Comparison of ENCODE assay signal across 15 cellular contexts in genomic region chr9:4327504-4328191, GRCh38. TPM values are rescaled to one million over a fixed set of nuclear protein-coding genes. Genes with fewer than 3 reads are reported as not detected.
DNase-seq lines count a peak whose midpoint lies in the region; ATAC-seq and TF ChIP-seq lines count a peak whose summit lies in the region.
"Had no signal": no experiment of that assay in that cellular context is flagged by ENCODE, and none has a peak within 500 bp of the region (broad histone marks: within the 10 kb centered on the region; RNA-seq: fewer than 3 reads in every experiment).

No MANE protein-coding gene starts in this region.

- H3K4me1 ChIP-seq in breast epithelium (no peaks in the 10 kb centered on the region), adipocyte (ENCODE audit: control insufficient read depth, insufficient read depth, low read length) (peaks cover 42% of the 10 kb centered on the region)
- H3K4me1 ChIP-seq: BE2C had no signal

- POLR2A ChIA-PET in MCF 10A (lab: Yijun Ruan, JAX), result no interaction called here

- TF ChIP-seq CTCF in MCF 10A (IDR thresholded peaks at IDR 0.05; ENCODE audit: unreplicated experiment), result no peak
- no peak for TF ChIP-seq CTCF in breast epithelium (IDR thresholded peaks at IDR 0.05)

- CTCF ChIA-PET in MCF 10A (lab: Yijun Ruan, JAX), result interaction anchor here (0.6 to 5.1 kb wide), 8 partner anchors 8 to 1129 kb away, joined by 3 to 37 read pairs (median 3); no protein-coding TSS in a partner anchor

- DNase-seq in MCF 10A (ENCODE audit: unreplicated experiment) (peak; percentile 33), breast epithelium (ENCODE audit: low spot score in 2 of 2) (no peak), adipocyte (ENCODE audit: low read depth) (peak; percentile 68), iris pigment epithelial cell (ENCODE audit: low read depth) (peak; percentile 77), SHP77 treated with DMSO at 0.1 percent for 48 hours (lab: John Stamatoyannopoulos, UW) (no peak), NCI-H2227 (lab: John Stamatoyannopoulos, UW; ENCODE audit: unreplicated experiment) (no peak)
- DNase-seq: activated naive CD8-positive, alpha-beta T cell treated with anti-CD3 and anti-CD28 coated beads, Interleukin-2, amount 50 U/mL, for 24 hours; BE2C; NCI-H510A; stimulated activated CD4-positive, alpha-beta T cell treated with anti-CD3 and anti-CD28 coated beads, Interleukin-15, amount 100 ng/mL, for 24 hours; SW 1271 had no signal

- TF ChIP-seq POLR2A in breast epithelium (IDR thresholded peaks at IDR 0.05), result no peak

- H3K36me3 ChIP-seq in breast epithelium (no peaks in the 10 kb centered on the region), adipocyte (ENCODE audit: control insufficient read depth, insufficient read depth, low read length, severe bottlenecking) (no peaks in the 10 kb centered on the region)
- H3K36me3 ChIP-seq: BE2C had no signal

- no peaks in the 10 kb centered on the region for H3K4me1 Mint-ChIP-seq in MCF 10A (ENCODE audit: insufficient read depth, unreplicated experiment)
- H3K4me1 Mint-ChIP-seq: stimulated activated memory B cell treated with anti-CD40 and anti-IgM and Interleukin-4, amounts not matched to agents 10 μg/mL and 1 μg/mL and 100 μg/mL, for 72 hours had no signal

- ATAC-seq in HG03280 (IDR thresholded peaks at IDR 0.05; ENCODE audit: unreplicated experiment), result no peak
- ATAC-seq in GM21367 (IDR thresholded peaks at IDR 0.05; ENCODE audit: unreplicated experiment), result no peak
- ATAC-seq: activated naive CD8-positive, alpha-beta T cell treated with anti-CD3 and anti-CD28 coated beads, Interleukin-2, amount 50 U/mL, for 24 hours had no signal

- H3K36me3 Mint-ChIP-seq in MCF 10A (ENCODE audit: insufficient read depth, unreplicated experiment), result no peaks in the 10 kb centered on the region
- H3K36me3 Mint-ChIP-seq: stimulated activated memory B cell treated with anti-CD40 and anti-IgM and Interleukin-4, amounts not matched to agents 10 μg/mL and 1 μg/mL and 100 μg/mL, for 72 hours had no signal

- no peak overlapping the region for H3K4me3 ChIP-seq in breast epithelium
- no peak overlapping the region for H3K4me3 ChIP-seq in adipocyte (ENCODE audit: low read length)

- H3K27ac Mint-ChIP-seq in MCF 10A (ENCODE audit: low read depth, unreplicated experiment), result no peak overlapping the region
- H3K27ac Mint-ChIP-seq: activated naive CD8-positive, alpha-beta T cell treated with anti-CD3 and anti-CD28 coated beads, Interleukin-2, amount 50 U/mL, for 24 hours; nephron; stimulated activated memory B cell treated with anti-CD40 and anti-IgM and Interleukin-4, amounts not matched to agents 10 μg/mL and 1 μg/mL and 100 μg/mL, for 72 hours had no signal

- intact Hi-C loops in MCF 10A (cut with micrococcal nuclease) (no loop called here), breast epithelium (cut with DNase I; ENCODE audit: low total_unique reads) (no loop called here)

- no peaks in the 10 kb centered on the region for H3K9me3 ChIP-seq in breast epithelium
- H3K9me3 ChIP-seq in adipocyte (ENCODE audit: control insufficient read depth, low read length), result no peaks in the 10 kb centered on the region
- H3K9me3 ChIP-seq: BE2C had no signal

- no peak overlapping the region for H3K27ac ChIP-seq in breast epithelium

- no peak overlapping the region for H3K4me3 Mint-ChIP-seq in MCF 10A (ENCODE audit: unreplicated experiment)
- H3K4me3 Mint-ChIP-seq: activated naive CD8-positive, alpha-beta T cell treated with anti-CD3 and anti-CD28 coated beads, Interleukin-2, amount 50 U/mL, for 24 hours; nephron; stimulated activated memory B cell treated with anti-CD40 and anti-IgM and Interleukin-4, amounts not matched to agents 10 μg/mL and 1 μg/mL and 100 μg/mL, for 72 hours had no signal

- no peak overlapping the region for H3K9ac ChIP-seq in adipocyte (ENCODE audit: low read length)

- H3K27me3 ChIP-seq in breast epithelium (no peaks in the 10 kb centered on the region), adipocyte (replicated peaks; ENCODE audit: control insufficient read depth, insufficient read depth, low read length) (no peaks in the 10 kb centered on the region)
- H3K27me3 ChIP-seq: BE2C had no signal

- no TSS peak for BruUV-seq in MCF 10A (replicated peaks; lab: Mats Ljungman, UMichigan)

- H3K27me3 Mint-ChIP-seq in MCF 10A (ENCODE audit: insufficient read depth, unreplicated experiment), result no peaks in the 10 kb centered on the region
- H3K27me3 Mint-ChIP-seq: activated naive CD8-positive, alpha-beta T cell treated with anti-CD3 and anti-CD28 coated beads, Interleukin-2, amount 50 U/mL, for 24 hours had no signal

- H3K9me3 Mint-ChIP-seq in MCF 10A (ENCODE audit: unreplicated experiment), result no peaks in the 10 kb centered on the region
- H3K9me3 Mint-ChIP-seq: activated naive CD8-positive, alpha-beta T cell treated with anti-CD3 and anti-CD28 coated beads, Interleukin-2, amount 50 U/mL, for 24 hours; nephron; stimulated activated memory B cell treated with anti-CD40 and anti-IgM and Interleukin-4, amounts not matched to agents 10 μg/mL and 1 μg/mL and 100 μg/mL, for 72 hours had no signal

RNA-seq across cellular contexts. Expression of gene GLIS3, which starts 27.8 kb away (rescaled TPM):
- total RNA-seq in MCF 10A (2022) (1.1 TPM in 2 replicates), breast epithelium (10 to 100 TPM; 20.6 to 36.6 (median 24.3) TPM)

Comparison
In these comparisons a context has a peak if more than half of its experiments do, and no peak if none do; other contexts are left out.
1. DNase-seq: peak in MCF 10A (single experiment), adipocyte (single experiment) and iris pigment epithelial cell (single experiment); none in breast epithelium (0 of 2), SHP77 treated with DMSO at 0.1 percent for 48 hours (single experiment) and NCI-H2227 (single experiment).
2. RNA of gene GLIS3, which starts 27.8 kb away (total RNA-seq): 20.6 to 36.6 TPM in breast epithelium; 1.1 TPM in MCF 10A; every median in the first group is over 10 times any median in the second.